In genomic region chr7:27147211-27148030, GRCh38 we compare ENCODE assay signal across 2 cellular contexts.
TF ChIP-seq lines count a peak whose summit lies in the region.

Gene HOXA6, minus strand, starts transcription at chr7:27147774. Its CDS starts 25 bp downstream, at chr7:27147749.

TF ChIP-seq in A549, 52 proteins besides CTCF, POLR2A, EP300 and RAD21 (continued from another document):
- TF ChIP-seq, protein P1, sequence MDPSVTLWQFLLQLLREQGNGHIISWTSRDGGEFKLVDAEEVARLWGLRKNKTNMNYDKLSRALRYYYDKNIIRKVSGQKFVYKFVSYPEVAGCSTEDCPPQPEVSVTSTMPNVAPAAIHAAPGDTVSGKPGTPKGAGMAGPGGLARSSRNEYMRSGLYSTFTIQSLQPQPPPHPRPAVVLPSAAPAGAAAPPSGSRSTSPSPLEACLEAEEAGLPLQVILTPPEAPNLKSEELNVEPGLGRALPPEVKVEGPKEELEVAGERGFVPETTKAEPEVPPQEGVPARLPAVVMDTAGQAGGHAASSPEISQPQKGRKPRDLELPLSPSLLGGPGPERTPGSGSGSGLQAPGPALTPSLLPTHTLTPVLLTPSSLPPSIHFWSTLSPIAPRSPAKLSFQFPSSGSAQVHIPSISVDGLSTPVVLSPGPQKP (IDR thresholded peaks at IDR 0.05; ENCODE audit: low read depth, low read length), result no peak
- TF ChIP-seq MYC (IDR thresholded peaks at IDR 0.05; ENCODE audit: borderline replicate concordance, low read length), result no peak

TF ChIP-seq in HEK293, 187 proteins besides CTCF, POLR2A, EP300 and RAD21 (continued from another document and continues in another):
- no peak for TF ChIP-seq ZNF449 (tag by site-specific recombination; IDR thresholded peaks at IDR 0.05)
- no peak; the same call in 1 of the 2 replicates for TF ChIP-seq PATZ1 (tag by site-specific recombination; IDR thresholded peaks at IDR 0.05)
- no peak for TF ChIP-seq PRDM4 (tag by site-specific recombination; IDR thresholded peaks at IDR 0.05)
- no peak for TF ChIP-seq REPIN1 (tag by site-specific recombination; IDR thresholded peaks at IDR 0.05; ENCODE audit: low read depth)
- TF ChIP-seq ZNF670 (tag by site-specific recombination; IDR thresholded peaks at IDR 0.05; ENCODE audit: low read depth), result no peak
- no peak for TF ChIP-seq ZNF488 (tag by site-specific recombination; IDR thresholded peaks at IDR 0.05)
- no peak for TF ChIP-seq ZNF221 (tag by site-specific recombination; IDR thresholded peaks at IDR 0.05; ENCODE audit: borderline replicate concordance)
- TF ChIP-seq ZNF529 (tag by site-specific recombination; IDR thresholded peaks at IDR 0.05; ENCODE audit: insufficient replicate concordance), result no peak
- TF ChIP-seq ZNF660 (tag by site-specific recombination; IDR thresholded peaks at IDR 0.05), result peak; percentile 22; the same call in 1 of the 2 replicates
- TF ChIP-seq ZNF792 (tag by site-specific recombination; IDR thresholded peaks at IDR 0.05), result no peak
- TF ChIP-seq ZNF366 (tag by site-specific recombination; conservative IDR thresholded peaks at IDR 0.05), result peak; percentile 91
- TF ChIP-seq, protein P2, sequence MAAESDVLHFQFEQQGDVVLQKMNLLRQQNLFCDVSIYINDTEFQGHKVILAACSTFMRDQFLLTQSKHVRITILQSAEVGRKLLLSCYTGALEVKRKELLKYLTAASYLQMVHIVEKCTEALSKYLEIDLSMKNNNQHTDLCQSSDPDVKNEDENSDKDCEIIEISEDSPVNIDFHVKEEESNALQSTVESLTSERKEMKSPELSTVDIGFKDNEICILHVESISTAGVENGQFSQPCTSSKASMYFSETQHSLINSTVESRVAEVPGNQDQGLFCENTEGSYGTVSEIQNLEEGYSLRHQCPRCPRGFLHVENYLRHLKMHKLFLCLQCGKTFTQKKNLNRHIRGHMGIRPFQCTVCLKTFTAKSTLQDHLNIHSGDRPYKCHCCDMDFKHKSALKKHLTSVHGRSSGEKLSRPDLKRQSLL (tag by site-specific recombination; IDR thresholded peaks at IDR 0.05), result no peak
- TF ChIP-seq, protein P3, sequence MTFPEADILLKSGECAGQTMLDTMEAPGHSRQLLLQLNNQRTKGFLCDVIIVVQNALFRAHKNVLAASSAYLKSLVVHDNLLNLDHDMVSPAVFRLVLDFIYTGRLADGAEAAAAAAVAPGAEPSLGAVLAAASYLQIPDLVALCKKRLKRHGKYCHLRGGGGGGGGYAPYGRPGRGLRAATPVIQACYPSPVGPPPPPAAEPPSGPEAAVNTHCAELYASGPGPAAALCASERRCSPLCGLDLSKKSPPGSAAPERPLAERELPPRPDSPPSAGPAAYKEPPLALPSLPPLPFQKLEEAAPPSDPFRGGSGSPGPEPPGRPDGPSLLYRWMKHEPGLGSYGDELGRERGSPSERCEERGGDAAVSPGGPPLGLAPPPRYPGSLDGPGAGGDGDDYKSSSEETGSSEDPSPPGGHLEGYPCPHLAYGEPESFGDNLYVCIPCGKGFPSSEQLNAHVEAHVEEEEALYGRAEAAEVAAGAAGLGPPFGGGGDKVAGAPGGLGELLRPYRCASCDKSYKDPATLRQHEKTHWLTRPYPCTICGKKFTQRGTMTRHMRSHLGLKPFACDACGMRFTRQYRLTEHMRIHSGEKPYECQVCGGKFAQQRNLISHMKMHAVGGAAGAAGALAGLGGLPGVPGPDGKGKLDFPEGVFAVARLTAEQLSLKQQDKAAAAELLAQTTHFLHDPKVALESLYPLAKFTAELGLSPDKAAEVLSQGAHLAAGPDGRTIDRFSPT (tag by site-specific recombination; IDR thresholded peaks at IDR 0.05), result 0 out of 2 replicates have a peak, but pooled peaks have one; percentile 11
- TF ChIP-seq ZNF791 (tag by site-specific recombination; IDR thresholded peaks at IDR 0.05), result no peak
- TF ChIP-seq ZBTB17 (tag by site-specific recombination; IDR thresholded peaks at IDR 0.05), result no peak; the same call in 1 of the 2 replicates
- no peak for TF ChIP-seq ZBTB7A (tag by site-specific recombination; IDR thresholded peaks at IDR 0.05; ENCODE audit: low read depth)
- TF ChIP-seq, protein P4, sequence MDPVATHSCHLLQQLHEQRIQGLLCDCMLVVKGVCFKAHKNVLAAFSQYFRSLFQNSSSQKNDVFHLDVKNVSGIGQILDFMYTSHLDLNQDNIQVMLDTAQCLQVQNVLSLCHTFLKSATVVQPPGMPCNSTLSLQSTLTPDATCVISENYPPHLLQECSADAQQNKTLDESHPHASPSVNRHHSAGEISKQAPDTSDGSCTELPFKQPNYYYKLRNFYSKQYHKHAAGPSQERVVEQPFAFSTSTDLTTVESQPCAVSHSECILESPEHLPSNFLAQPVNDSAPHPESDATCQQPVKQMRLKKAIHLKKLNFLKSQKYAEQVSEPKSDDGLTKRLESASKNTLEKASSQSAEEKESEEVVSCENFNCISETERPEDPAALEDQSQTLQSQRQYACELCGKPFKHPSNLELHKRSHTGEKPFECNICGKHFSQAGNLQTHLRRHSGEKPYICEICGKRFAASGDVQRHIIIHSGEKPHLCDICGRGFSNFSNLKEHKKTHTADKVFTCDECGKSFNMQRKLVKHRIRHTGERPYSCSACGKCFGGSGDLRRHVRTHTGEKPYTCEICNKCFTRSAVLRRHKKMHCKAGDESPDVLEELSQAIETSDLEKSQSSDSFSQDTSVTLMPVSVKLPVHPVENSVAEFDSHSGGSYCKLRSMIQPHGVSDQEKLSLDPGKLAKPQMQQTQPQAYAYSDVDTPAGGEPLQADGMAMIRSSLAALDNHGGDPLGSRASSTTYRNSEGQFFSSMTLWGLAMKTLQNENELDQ (tag by site-specific recombination; IDR thresholded peaks at IDR 0.05; ENCODE audit: low read depth), result no peak
- TF ChIP-seq SALL2 (tag by site-specific recombination; IDR thresholded peaks at IDR 0.05; ENCODE audit: borderline replicate concordance), result no peak
- TF ChIP-seq ZBTB48 (tag by site-specific recombination; IDR thresholded peaks at IDR 0.05), result no peak
- TF ChIP-seq ZFP69B (tag by site-specific recombination; IDR thresholded peaks at IDR 0.05), result 0 out of 2 replicates have a peak, but pooled peaks have one; percentile 11
- no peak for TF ChIP-seq ZNF174 (tag by site-specific recombination; IDR thresholded peaks at IDR 0.05)
- TF ChIP-seq, protein P5, sequence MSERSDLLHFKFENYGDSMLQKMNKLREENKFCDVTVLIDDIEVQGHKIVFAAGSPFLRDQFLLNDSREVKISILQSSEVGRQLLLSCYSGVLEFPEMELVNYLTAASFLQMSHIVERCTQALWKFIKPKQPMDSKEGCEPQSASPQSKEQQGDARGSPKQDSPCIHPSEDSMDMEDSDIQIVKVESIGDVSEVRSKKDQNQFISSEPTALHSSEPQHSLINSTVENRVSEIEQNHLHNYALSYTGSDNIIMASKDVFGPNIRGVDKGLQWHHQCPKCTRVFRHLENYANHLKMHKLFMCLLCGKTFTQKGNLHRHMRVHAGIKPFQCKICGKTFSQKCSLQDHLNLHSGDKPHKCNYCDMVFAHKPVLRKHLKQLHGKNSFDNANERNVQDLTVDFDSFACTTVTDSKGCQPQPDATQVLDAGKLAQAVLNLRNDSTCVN (tag by site-specific recombination; optimal IDR thresholded peaks at IDR 0.05), result no peak
- peak; percentile 9; the same call in 1 of the 2 replicates for TF ChIP-seq ZNF2 (tag by site-specific recombination; IDR thresholded peaks at IDR 0.05)
- no peak for TF ChIP-seq HOXC10 (CRISPR knock-in tag; IDR thresholded peaks at IDR 0.05)
- TF ChIP-seq ZSCAN4 (tag by site-specific recombination; IDR thresholded peaks at IDR 0.05), result no peak
- TF ChIP-seq PRDM10 (tag by site-specific recombination; IDR thresholded peaks at IDR 0.05), result no peak; the same call in 1 of the 2 replicates
- TF ChIP-seq ZNF138 (tag by site-specific recombination; IDR thresholded peaks at IDR 0.05; ENCODE audit: borderline replicate concordance), result no peak
- TF ChIP-seq, protein P6, sequence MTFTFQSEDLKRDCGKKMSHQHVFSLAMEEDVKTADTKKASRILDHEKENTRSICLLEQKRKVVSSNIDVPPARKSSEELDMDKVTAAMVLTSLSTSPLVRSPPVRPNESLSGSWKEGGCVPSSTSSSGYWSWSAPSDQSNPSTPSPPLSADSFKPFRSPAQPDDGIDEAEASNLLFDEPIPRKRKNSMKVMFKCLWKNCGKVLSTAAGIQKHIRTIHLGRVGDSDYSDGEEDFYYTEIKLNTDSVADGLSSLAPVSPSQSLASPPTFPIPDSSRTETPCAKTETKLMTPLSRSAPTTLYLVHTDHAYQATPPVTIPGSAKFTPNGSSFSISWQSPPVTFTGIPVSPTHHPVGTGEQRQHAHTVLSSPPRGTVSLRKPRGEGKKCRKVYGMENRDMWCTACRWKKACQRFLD (tag by site-specific recombination; IDR thresholded peaks at IDR 0.05), result no peak
- 0 out of 2 replicates have a peak, but pooled peaks have one; percentile 23 for TF ChIP-seq ZNF10 (tag by site-specific recombination; IDR thresholded peaks at IDR 0.05)
- TF ChIP-seq ZNF544 (tag by site-specific recombination; IDR thresholded peaks at IDR 0.05), result no peak
